Comparison of ENCODE assay signal across 8 cellular contexts in the genomic region with DNA sequence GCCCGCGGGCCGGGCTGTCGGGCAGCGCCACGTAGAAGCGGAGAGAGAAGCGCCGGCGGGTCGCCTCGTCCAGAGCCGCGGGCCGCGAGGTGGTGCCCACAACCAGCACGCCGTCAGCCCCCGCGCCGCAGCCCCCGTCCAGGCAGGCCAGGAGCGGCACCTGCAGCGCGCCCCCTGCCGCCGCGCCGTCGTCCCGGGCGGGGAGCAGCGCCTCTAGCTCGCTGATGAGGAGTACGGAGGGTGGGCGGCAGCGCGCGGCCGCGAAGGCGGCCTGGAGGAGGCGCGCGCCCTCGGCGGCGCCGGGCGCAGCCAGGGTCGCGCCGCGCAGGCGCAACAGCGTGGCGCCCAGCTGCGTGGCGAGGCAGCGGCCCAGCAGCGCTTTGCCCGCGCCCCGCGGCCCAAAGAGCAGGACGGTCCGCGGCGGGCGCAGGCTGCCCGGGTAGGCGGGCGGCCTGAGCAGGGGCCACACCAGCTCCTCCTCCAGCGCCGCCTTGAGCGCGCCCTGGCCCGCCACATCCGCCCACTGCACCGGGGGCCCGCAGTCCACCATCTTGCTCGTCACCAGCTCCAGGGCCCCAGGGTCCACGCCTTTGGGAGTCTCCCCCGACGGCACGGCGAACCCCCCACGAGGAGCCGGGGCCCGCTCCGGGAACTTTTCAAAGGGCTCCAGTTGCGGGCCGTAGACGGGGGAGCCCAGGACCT. TPM values are rescaled to one million over a fixed set of nuclear protein-coding genes. Genes with fewer than 3 reads are reported as not detected.
DNase-seq lines count a peak whose midpoint lies in the region; ATAC-seq, FAIRE-seq and TF ChIP-seq lines count a peak whose summit lies in the region.

No MANE protein-coding gene starts in this region.

- H2BK5ac ChIP-seq in IMR-90 (ENCODE audit: low read depth, low read length, poor library complexity, severe bottlenecking) = peak overlapping the region; percentile 7

- H3K36me3 ChIP-seq in IMR-90 (ENCODE audit: control insufficient read depth, insufficient read depth, low read length) = no peaks in the 10 kb centered on the region
- no peaks in the 10 kb centered on the region for H3K36me3 ChIP-seq in OCI-LY3 (replicated peaks; ENCODE audit: low read depth, low read length)
- H3K36me3 ChIP-seq in cardiac muscle cell = no peaks in the 10 kb centered on the region
- no peaks in the 10 kb centered on the region for H3K36me3 ChIP-seq in sigmoid colon

- H3K4me1 ChIP-seq in IMR-90 (ENCODE audit: control insufficient read depth, insufficient read depth, low read length) (peaks cover 9% of the 10 kb centered on the region; the same call in 1 of the 2 replicates), OCI-LY3 (ENCODE audit: low read length) (no peaks in the 10 kb centered on the region), cardiac muscle cell (ENCODE audit: low read depth) (no peaks in the 10 kb centered on the region), sigmoid colon (peaks cover 0 to 7% (median 6%) of the 10 kb centered on the region in 4 donors)

- H3K56ac ChIP-seq in IMR-90 (ENCODE audit: extremely low read depth, insufficient read depth, low read length) = no peak overlapping the region

- peak overlapping the region; percentile 55 for H3K9ac ChIP-seq in IMR-90 (ENCODE audit: low read depth, low read length)
- H3K9ac ChIP-seq in OCI-LY3 (ENCODE audit: low read length) = peak overlapping the region; percentile 47

- no peak for FAIRE-seq in GM12892 (lab: Jason Lieb, UNC)

- TF ChIP-seq CTCF in IMR-90 (conservative IDR thresholded peaks at IDR 0.05; ENCODE audit: low read depth, low read length) (peak; percentile 43), OCI-LY3 (IDR thresholded peaks at IDR 0.05; ENCODE audit: low read depth, low read length) (peak; percentile 29; the same call in 1 of the 2 replicates), cardiac muscle cell (IDR thresholded peaks at IDR 0.05; ENCODE audit: low read depth, low read length) (no peak), sigmoid colon (IDR thresholded peaks at IDR 0.05) (no peak)

- H3K27me3 ChIP-seq in IMR-90 (ENCODE audit: control insufficient read depth, insufficient read depth, low read length) (no peaks in the 10 kb centered on the region; the same call in 1 of the 2 replicates), OCI-LY3 (ENCODE audit: low read depth, low read length) (0 out of 2 replicates have a peak, but pooled peaks cover 3% of the 10 kb centered on the region), cardiac muscle cell (peaks cover 9% of the 10 kb centered on the region), sigmoid colon (peaks cover 0 to 42% (median 38%) of the 10 kb centered on the region in 3 donors)

- peak; percentile 70 for ATAC-seq in IMR-90 (ENCODE audit: low read depth)
- ATAC-seq in HG03378 (IDR thresholded peaks at IDR 0.05; ENCODE audit: unreplicated experiment) = no peak

- dilution Hi-C loops in IMR-90 (cut with HindIII; ENCODE audit: low sequenced_read_pairs, unreplicated experiment) = no loop called here

- H4K5ac ChIP-seq in IMR-90 (ENCODE audit: low read depth, low read length) = peak overlapping the region; percentile 30; the same call in 1 of the 2 replicates

- H3K18ac ChIP-seq in IMR-90 (ENCODE audit: low read depth, low read length) = no peak overlapping the region; the same call in 1 of the 2 replicates

- POLR2A ChIA-PET in IMR-90 (lab: Charles Lee; ENCODE audit: unreplicated experiment) = no interaction called here

- WGBS in IMR-90 (ENCODE audit: extremely low coverage in 2 of 2, insufficient read length in 1 of 2), 2 experiments = 11% methylated on average over 36 of the region's 94 CpGs; no CpG with 5 or more reads in 1 of the 2 experiments
- 19 to 34% methylated on average over 94 of the region's 94 CpGs for WGBS in sigmoid colon, 2 donors

- H3K23ac ChIP-seq in IMR-90 (ENCODE audit: low read depth, low read length) = no peak overlapping the region

- H4K8ac ChIP-seq in IMR-90 (ENCODE audit: low read depth in 2 of 2, low read length in 2 of 2) = peak overlapping the region; percentile 63 to 80; a peak in 1 of 4 replicates

- H3K27ac ChIP-seq in IMR-90 (ENCODE audit: insufficient read depth, low read length) (peak overlapping the region; percentile 39), OCI-LY3 (ENCODE audit: low read length) (no peak overlapping the region), cardiac muscle cell (no peak overlapping the region), sigmoid colon (peak overlapping the region in 2 of 4 donors; percentile 21 to 24)

- BruUV-seq in IMR-90 (replicated peaks; lab: Mats Ljungman, UMichigan) = no TSS peak

- no peak for TF ChIP-seq RAD21 in IMR-90 (IDR thresholded peaks at IDR 0.05; ENCODE audit: low read length)

- H4K20me1 ChIP-seq in IMR-90 (ENCODE audit: insufficient read depth, low read length) = no peaks in the 10 kb centered on the region
- H4K20me1 ChIP-seq in OCI-LY3 (ENCODE audit: insufficient read depth, low read length) = no peaks in the 10 kb centered on the region

- no peak for TF ChIP-seq EP300 in sigmoid colon (IDR thresholded peaks at IDR 0.05)

- no peak overlapping the region for H2BK20ac ChIP-seq in IMR-90 (ENCODE audit: low read depth, low read length)

- intact Hi-C loops in IMR-90 (cut with micrococcal nuclease) (loop anchor here (5.0 kb wide), 1 partner anchor 161 kb away; no protein-coding TSS in a partner anchor), sigmoid colon (cut with DNase I) (no loop called here)

- in situ Hi-C loops in IMR-90 (cut with MboI; ENCODE audit: low sequenced_read_pairs) = loop anchor here (5.0 kb wide), 1 partner anchor 399 kb away; the partner anchor contains the start of gene SLC4A8

- peak overlapping the region; percentile 93 for H2AFZ ChIP-seq in IMR-90 (replicated peaks; ENCODE audit: low read length, poor library complexity)
- H2AFZ ChIP-seq in OCI-LY3 (ENCODE audit: low read depth, low read length) = peak overlapping the region; percentile 39; the same call in 1 of the 2 replicates

- no peak overlapping the region for H2BK15ac ChIP-seq in IMR-90 (ENCODE audit: low read depth, low read length)

- H3K79me2 ChIP-seq in OCI-LY3 (ENCODE audit: low read length) = no peaks in the 10 kb centered on the region

- CTCF ChIA-PET in IMR-90 (lab: Yijun Ruan, JAX) = interaction anchor here (0.7 to 1.1 kb wide), 2 partner anchors 142 to 400 kb away, joined by 3 to 4 read pairs; no protein-coding TSS in a partner anchor

- H3K4me3 ChIP-seq in IMR-90 (ENCODE audit: insufficient read depth, low read depth, low read length) = peak overlapping the region; percentile 68
- peak overlapping the region; percentile 76 for H3K4me3 ChIP-seq in OCI-LY3 (ENCODE audit: low read length)
- peak overlapping the region; percentile 28 for H3K4me3 ChIP-seq in cardiac muscle cell
- peak overlapping the region; percentile 12 to 46 (median 37) for H3K4me3 ChIP-seq in sigmoid colon

- H2AK9ac ChIP-seq in IMR-90 (replicated peaks; ENCODE audit: low read depth, low read length, poor library complexity) = peak overlapping the region; percentile 94

- TF ChIP-seq POLR2A in IMR-90 (IDR thresholded peaks at IDR 0.05; ENCODE audit: low read depth, low read length) = peak; percentile 53; the same call in 1 of the 2 replicates
- TF ChIP-seq POLR2A in sigmoid colon (IDR thresholded peaks at IDR 0.05) = no peak
- TF ChIP-seq POLR2A in GM12892 (IDR thresholded peaks at IDR 0.05; ENCODE audit: low read depth, low read length) = no peak

- no peak overlapping the region for H2AK5ac ChIP-seq in IMR-90 (ENCODE audit: low read depth, low read length)

- peak overlapping the region; percentile 52 for H3K4ac ChIP-seq in IMR-90 (ENCODE audit: low read depth, low read length)

- peak overlapping the region; percentile 51 for H3K4me2 ChIP-seq in IMR-90 (ENCODE audit: low read depth, low read length)
- peak overlapping the region; percentile 56 for H3K4me2 ChIP-seq in OCI-LY3 (ENCODE audit: low read length)

- H3K9me3 ChIP-seq in IMR-90 (ENCODE audit: control insufficient read depth, insufficient read depth, low read length) = no peaks in the 10 kb centered on the region
- no peaks in the 10 kb centered on the region for H3K9me3 ChIP-seq in OCI-LY3 (ENCODE audit: insufficient read depth, low read length)
- no peaks in the 10 kb centered on the region for H3K9me3 ChIP-seq in cardiac muscle cell (ENCODE audit: low read depth)
- no peaks in the 10 kb centered on the region for H3K9me3 ChIP-seq in sigmoid colon

- H2BK120ac ChIP-seq in IMR-90 (ENCODE audit: low read depth, low read length) = no peak overlapping the region

- H3K14ac ChIP-seq in IMR-90 (replicated peaks; ENCODE audit: low read depth, low read length) = peak overlapping the region; percentile 52; the same call in 1 of the 2 replicates

- DNase-seq in AML-193 (lab: John Stamatoyannopoulos, UW) (peak; percentile 25 to 54), IMR-90 (peak; percentile 60), cardiac muscle cell (ENCODE audit: low read depth in 1 of 2, low spot score in 1 of 2) (peak; percentile 72 to 77), sigmoid colon (no peak), GM12892 (ENCODE audit: insufficient read length) (no peak)
- peak; percentile 75 for DNase-seq in activated T-helper 9 cell treated with anti-CD3 and anti-CD28 coated beads, Interleukin-2, amount 50 U/mL, for 16 hours (ENCODE audit: low read depth)

- 0 out of 4 replicates have a peak, but pooled peaks cover 0 to 2% of the 10 kb centered on the region in 2 experiments for H3K79me1 ChIP-seq in IMR-90 (ENCODE audit: low read depth in 1 of 2, low read length in 2 of 2)

- H4K91ac ChIP-seq in IMR-90 (ENCODE audit: insufficient read depth, low read depth, low read length) = peak overlapping the region; percentile 27; the same call in 1 of the 2 replicates

- H3K9me1 ChIP-seq in IMR-90 (ENCODE audit: insufficient read depth, low read length) = no peaks in the 10 kb centered on the region; the same call in 1 of the 2 replicates

TF ChIP-seq in IMR-90, 13 proteins besides CTCF, POLR2A, EP300 and RAD21:
- TF ChIP-seq MAZ (IDR thresholded peaks at IDR 0.05; ENCODE audit: borderline replicate concordance, low read depth, low read length) (peak; percentile 33; the same call in 1 of the 2 replicates), RCOR1 (IDR thresholded peaks at IDR 0.05; ENCODE audit: insufficient replicate concordance, low read length) (no peak)

RNA-seq across cellular contexts. Expression of gene FIGNL2, which starts 27.6 kb away (rescaled TPM):
- under 0.01 TPM in 2 replicates for total RNA-seq in IMR-90 (2012; rRNA removed)
- polyA plus RNA-seq in IMR-90 (2012; rRNA removed) = 0.09 and 0.12 TPM in 2 replicates
- polyA plus RNA-seq in IMR-90 (2012; cell fraction: cytosol; rRNA removed) = 0.02 and 0.04 TPM in 2 replicates
- 0.61 and 0.62 TPM in 2 replicates for polyA plus RNA-seq in IMR-90 (2012; cell fraction: nucleus; rRNA removed; ENCODE audit: low replicate concordance)
- total RNA-seq in cardiac muscle cell = 10.5 and 14.1 TPM in 2 replicates
- polyA plus RNA-seq in cardiac muscle cell = 3.0 and 5.0 TPM in 2 replicates
- total RNA-seq in sigmoid colon = under 1 TPM in 2 of 4 donors, not detected in 2; 0.28 to 0.36 TPM
- under 1 TPM in 1 of 3 donors, not detected in 2; 0.36 TPM for polyA plus RNA-seq in sigmoid colon
- not detected for polyA plus RNA-seq in GM12892 (2012; ENCODE audit: missing spikeins)

Comparison
In these comparisons a context has a peak if more than half of its experiments do, and no peak if none do; other contexts are left out.
1. DNase-seq: peak in AML-193 (2 of 2), IMR-90 (single experiment), activated T-helper 9 cell treated with anti-CD3 and anti-CD28 coated beads, Interleukin-2, amount 50 U/mL, for 16 hours (single experiment) and cardiac muscle cell (2 of 2); none in sigmoid colon (single experiment) and GM12892 (single experiment).
2. CTCF ChIP-seq: peak in IMR-90 (single experiment) and OCI-LY3 (single experiment); none in cardiac muscle cell (single experiment) and sigmoid colon (0 of 4).
3. Peak in every context shown above with its lines, with median percentiles within 50 percentile points of each other: H3K4me3 ChIP-seq.